Comparison of ENCODE assay signal across 8 cellular contexts in the genomic region with DNA sequence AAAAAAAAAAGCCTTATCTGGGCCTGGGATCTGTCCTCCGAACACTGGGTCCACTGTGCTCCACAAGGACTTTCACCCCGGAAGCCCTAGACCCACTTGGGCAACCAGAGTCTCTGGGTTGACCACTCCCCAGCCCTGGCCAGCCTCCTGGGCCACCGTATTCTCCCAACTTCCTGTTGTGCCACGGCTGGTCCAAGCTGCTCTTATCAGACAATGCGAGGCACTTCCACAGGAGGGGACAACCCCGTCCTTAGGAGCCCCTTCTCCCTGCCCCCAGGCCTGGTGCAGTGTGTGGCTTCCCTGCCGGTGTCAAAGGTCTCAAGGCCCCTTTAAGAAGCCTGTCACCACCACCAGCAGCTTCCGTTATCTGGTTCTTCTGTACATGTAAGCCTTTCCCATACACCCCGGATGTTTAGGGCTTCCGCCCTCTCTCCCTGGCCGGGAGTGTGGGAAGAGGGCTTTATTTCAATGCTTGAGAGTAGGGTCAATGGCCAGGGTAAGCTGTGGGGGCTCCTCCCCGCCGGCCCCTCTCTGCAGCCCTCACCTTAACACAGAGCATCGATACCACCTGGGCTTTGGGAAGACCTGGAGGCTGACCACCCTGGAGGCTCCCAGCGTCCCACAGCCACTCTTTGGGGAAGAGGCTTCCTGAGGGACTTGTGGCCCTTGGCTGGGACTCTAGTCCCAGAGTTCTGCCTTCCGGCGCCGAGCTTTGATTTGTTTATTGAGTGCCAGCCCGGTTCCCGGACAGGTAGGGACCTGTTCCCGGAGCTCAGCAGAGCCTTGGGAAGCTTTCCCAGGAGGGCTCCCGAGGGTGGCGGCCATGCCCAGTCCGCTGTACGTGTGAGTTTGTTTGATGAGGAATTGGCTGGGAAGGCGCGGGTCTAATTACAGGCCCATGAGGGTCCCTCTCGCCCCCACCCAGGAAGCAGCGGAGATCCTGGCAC.
A peak's percentile ranks its signal among the peaks of the same experiment; 100 is the strongest.
DNase-seq lines count a peak whose midpoint lies in the region; ATAC-seq and TF ChIP-seq lines count a peak whose summit lies in the region.

No MANE protein-coding gene starts in this region.

- ATAC-seq in GM18505 (IDR thresholded peaks at IDR 0.05; ENCODE audit: unreplicated experiment) (no peak), HG02759 (IDR thresholded peaks at IDR 0.05; ENCODE audit: unreplicated experiment) (no peak)

- no peaks in the 10 kb centered on the region for H3K9me3 ChIP-seq in effector memory CD4-positive, alpha-beta T cell (ENCODE audit: control insufficient read depth, low read length)

- in situ Hi-C loops in SK-MEL-5 (cut with HindIII; ENCODE audit: low pct_unique_long_range_greater_than_20kb, low sequenced_read_pairs) = loop anchor here (10.0 kb wide), 1 partner anchor 109 kb away; no protein-coding TSS in a partner anchor

- H3K36me3 ChIP-seq in effector memory CD4-positive, alpha-beta T cell (ENCODE audit: control insufficient read depth, insufficient read depth, low read length) = no peaks in the 10 kb centered on the region
- H3K36me3 ChIP-seq in rectal smooth muscle tissue (ENCODE audit: control insufficient read depth, insufficient read depth, low read length) = peaks cover 3% of the 10 kb centered on the region

- peak overlapping the region; percentile 85 for H3K27ac ChIP-seq in effector memory CD4-positive, alpha-beta T cell (ENCODE audit: insufficient read depth, low read length, poor library complexity, severe bottlenecking)
- H3K27ac ChIP-seq in rectal smooth muscle tissue (ENCODE audit: low read depth, low read length) = peak overlapping the region; percentile 37

- no peak overlapping the region for H3K9ac ChIP-seq in rectal smooth muscle tissue (ENCODE audit: low read length)

- peak; percentile 55 for TF ChIP-seq POLR2A in GM18505 (IDR thresholded peaks at IDR 0.05; ENCODE audit: borderline replicate concordance, extremely low read depth, insufficient read depth, insufficient read length)

- peak overlapping the region; percentile 91 for H3K4me3 ChIP-seq in effector memory CD4-positive, alpha-beta T cell (ENCODE audit: insufficient read depth, low read depth, low read length, poor library complexity, severe bottlenecking)
- peak overlapping the region; percentile 38 for H3K4me3 ChIP-seq in rectal smooth muscle tissue (ENCODE audit: low read length)

- peak; percentile 75 for DNase-seq in SK-MEL-5 (ENCODE audit: low read depth, low spot score)
- peak in 1 of 3 donors; percentile 40 for DNase-seq in effector memory CD4-positive, alpha-beta T cell
- DNase-seq in NCI-H69 (lab: John Stamatoyannopoulos, UW) = no peak
- DNase-seq in LoVo (ENCODE audit: low spot score) = no peak
- DNase-seq in globus pallidus (ENCODE audit: low spot score) = no peak

- H3K27me3 ChIP-seq in effector memory CD4-positive, alpha-beta T cell (replicated peaks; ENCODE audit: control insufficient read depth, insufficient read depth, low read length, poor library complexity, severe bottlenecking) = no peaks in the 10 kb centered on the region
- H3K27me3 ChIP-seq in rectal smooth muscle tissue (ENCODE audit: control insufficient read depth, insufficient read depth, low read length) = no peaks in the 10 kb centered on the region

- peaks cover 64% of the 10 kb centered on the region for H3K4me1 ChIP-seq in effector memory CD4-positive, alpha-beta T cell (ENCODE audit: control insufficient read depth, insufficient read depth, low read length, poor library complexity, severe bottlenecking)
- peaks cover 23% of the 10 kb centered on the region for H3K4me1 ChIP-seq in rectal smooth muscle tissue (ENCODE audit: control insufficient read depth, insufficient read depth, low read length)
